1 cellular context compared by ENCODE assay signal in the genomic region with DNA sequence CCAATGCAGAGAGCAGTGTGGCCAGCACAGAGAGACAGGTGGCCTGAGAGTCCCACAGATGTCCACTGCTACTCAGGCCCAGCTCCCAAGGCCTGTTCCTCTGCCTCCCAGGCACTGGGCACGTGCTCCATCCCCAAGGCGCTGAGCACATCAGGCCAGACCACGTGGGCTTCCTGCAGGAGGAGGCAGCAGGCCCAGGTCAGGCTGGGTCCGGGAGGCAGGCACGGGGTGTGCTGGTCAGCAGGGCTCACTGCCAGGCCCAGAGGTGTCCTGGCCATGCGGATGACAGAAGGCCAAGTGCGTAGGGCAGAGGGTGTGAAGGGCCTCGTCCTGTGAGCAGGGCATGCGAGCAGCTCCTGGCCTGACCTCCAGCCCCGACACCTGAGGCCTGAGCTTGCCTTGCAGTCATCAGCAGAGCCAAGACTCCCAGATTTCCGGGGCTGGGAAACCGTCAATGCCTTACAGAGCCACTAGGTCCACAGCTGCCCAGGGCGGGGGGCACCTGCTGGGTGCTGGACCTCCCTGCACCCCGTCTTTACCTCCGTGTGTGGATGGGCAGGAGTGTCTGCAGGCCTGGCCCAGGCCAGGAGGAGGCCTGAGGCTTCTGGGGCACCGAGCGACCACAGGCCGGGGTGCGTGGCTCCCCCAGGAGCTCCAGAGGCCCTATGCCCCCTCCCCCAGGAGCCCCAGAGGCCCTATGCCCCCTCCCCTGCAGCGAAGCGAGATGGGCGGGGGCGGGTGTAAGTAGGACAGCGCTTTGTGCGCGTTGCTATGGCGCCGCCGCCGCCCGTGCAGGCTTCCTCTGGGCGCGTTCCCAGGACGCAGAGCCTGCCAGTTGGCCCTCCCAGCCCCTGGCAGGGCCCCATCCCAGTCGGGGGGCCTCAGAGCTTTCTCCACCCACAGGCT.
TF ChIP-seq lines count a peak whose summit lies in the region.

No MANE protein-coding gene starts in this region.

TF ChIP-seq in GM23338, 12 proteins besides CTCF, POLR2A, EP300 and RAD21 (continued from another document):
- no peak for TF ChIP-seq ZNF462 (CRISPR knock-in tag; IDR thresholded peaks at IDR 0.05)
